8 cellular contexts compared by ENCODE assay signal in genomic region chr17:32488177-32488542, GRCh38. TPM values are rescaled to one million over a fixed set of nuclear protein-coding genes. Genes with fewer than 3 reads are reported as not detected.
DNase-seq lines count a peak whose midpoint lies in the region; ATAC-seq, FAIRE-seq and TF ChIP-seq lines count a peak whose summit lies in the region.

No MANE protein-coding gene starts in this region.

- no peaks in the 10 kb centered on the region for H3K9me3 Mint-ChIP-seq in CD4-positive, alpha-beta T cell
- H3K9me3 Mint-ChIP-seq in astrocyte (ENCODE audit: unreplicated experiment), result no peaks in the 10 kb centered on the region
- no peaks in the 10 kb centered on the region for H3K9me3 Mint-ChIP-seq in naive thymus-derived CD8-positive, alpha-beta T cell

- no peaks in the 10 kb centered on the region for H3K9me3 ChIP-seq in CD4-positive, alpha-beta T cell (ENCODE audit: control insufficient read depth, low read length)
- H3K9me3 ChIP-seq in HAP-1 (no peaks in the 10 kb centered on the region), astrocyte (ENCODE audit: insufficient read depth, low read depth, low read length) (no peaks in the 10 kb centered on the region)

- in situ Hi-C loops in HAP-1 (cut with MboI; ENCODE audit: low sequenced_read_pairs), result loop anchor here (10.0 kb wide), 1 partner anchor 267 kb away; no protein-coding TSS in a partner anchor

- peaks cover 44% of the 10 kb centered on the region for H4K20me1 ChIP-seq in astrocyte (ENCODE audit: insufficient read depth, low read length)

- DNase-seq in CD4-positive, alpha-beta T cell, result no peak
- DNase-seq in HAP-1 (ENCODE audit: low spot score in 2 of 2) (no peak), astrocyte (ENCODE audit: low read depth) (no peak), HPDE6-E6E7 (ENCODE audit: extremely low spot score) (no peak), foreskin keratinocyte (no peak), NAMALWA (ENCODE audit: low spot score) (no peak)
- DNase-seq in naive thymus-derived CD8-positive, alpha-beta T cell, result no peak

- H3K4me1 ChIP-seq in HAP-1, result peaks cover 8% of the 10 kb centered on the region
- peaks cover 37% of the 10 kb centered on the region for H3K4me1 ChIP-seq in astrocyte (ENCODE audit: insufficient read depth, low read length)
- H3K4me1 ChIP-seq in foreskin keratinocyte, result peaks cover 8% of the 10 kb centered on the region

- H3K36me3 Mint-ChIP-seq in CD4-positive, alpha-beta T cell (ENCODE audit: low read depth), result peaks cover 38% of the 10 kb centered on the region
- peaks cover 8% of the 10 kb centered on the region for H3K36me3 Mint-ChIP-seq in astrocyte (ENCODE audit: low read depth, unreplicated experiment)
- H3K36me3 Mint-ChIP-seq in naive thymus-derived CD8-positive, alpha-beta T cell, result peaks cover 9 to 24% (median 18%) of the 10 kb centered on the region in 3 donors

- CTCF ChIA-PET in CD4-positive, alpha-beta T cell (lab: Charles Lee), result interaction anchor here (3.3 kb wide), 1 partner anchor 36 kb away, joined by 12 read pairs; no protein-coding TSS in a partner anchor

- H3K36me3 ChIP-seq in HAP-1 (replicated peaks), result peaks cover 15% of the 10 kb centered on the region
- H3K36me3 ChIP-seq in astrocyte (ENCODE audit: insufficient read depth, low read length), result no peaks in the 10 kb centered on the region

- H3K9ac ChIP-seq in astrocyte (ENCODE audit: low read length), result peak overlapping the region; percentile 64

- H3K79me2 ChIP-seq in astrocyte (ENCODE audit: insufficient read depth, low read length), result peaks cover 9% of the 10 kb centered on the region

- peak overlapping the region; percentile 95 for H3K27ac Mint-ChIP-seq in CD4-positive, alpha-beta T cell
- H3K27ac Mint-ChIP-seq in astrocyte (ENCODE audit: unreplicated experiment), result peak overlapping the region; percentile 66
- H3K27ac Mint-ChIP-seq in naive thymus-derived CD8-positive, alpha-beta T cell, result peak overlapping the region in 9 of 10 donors; percentile 77 to 96 (median 89)

- H3K4me1 Mint-ChIP-seq in CD4-positive, alpha-beta T cell (ENCODE audit: low read depth), result peaks cover 74% of the 10 kb centered on the region
- peaks cover 35% of the 10 kb centered on the region for H3K4me1 Mint-ChIP-seq in astrocyte (ENCODE audit: low read depth, unreplicated experiment)
- peaks cover 32 to 73% (median 67%) of the 10 kb centered on the region in 4 donors for H3K4me1 Mint-ChIP-seq in naive thymus-derived CD8-positive, alpha-beta T cell

- no peak for ATAC-seq in CD4-positive, alpha-beta T cell (ENCODE audit: poor library complexity)
- ATAC-seq in naive thymus-derived CD8-positive, alpha-beta T cell, result no peak
- ATAC-seq in foreskin keratinocyte (no peak), HG02970 (IDR thresholded peaks at IDR 0.05; ENCODE audit: low FRiP score, unreplicated experiment) (no peak)

- TF ChIP-seq CTCF in CD4-positive, alpha-beta T cell (IDR thresholded peaks at IDR 0.05), result no peak
- TF ChIP-seq CTCF in astrocyte (IDR thresholded peaks at IDR 0.05; ENCODE audit: insufficient read depth, low read depth, low read length), result no peak
- no peak for TF ChIP-seq CTCF in foreskin keratinocyte (conservative IDR thresholded peaks at IDR 0.05)

- H3K27ac ChIP-seq in CD4-positive, alpha-beta T cell (ENCODE audit: low read depth, low read length), result peak overlapping the region; percentile 21
- H3K27ac ChIP-seq in astrocyte (ENCODE audit: low read depth, low read length), result no peak overlapping the region
- no peak overlapping the region for H3K27ac ChIP-seq in foreskin keratinocyte

- POLR2A ChIA-PET in CD4-positive, alpha-beta T cell (lab: Charles Lee), result interaction anchor here (0.9 to 8.1 kb wide), 9 partner anchors 10 to 120 kb away, joined by 3 to 152 read pairs (median 16); no protein-coding TSS in a partner anchor
- POLR2A ChIA-PET in naive thymus-derived CD8-positive, alpha-beta T cell (lab: Charles Lee), result interaction anchor here (0.5 to 22.8 kb wide), 8 partner anchors 7 to 1166 kb away, joined by 3 to 889 read pairs (median 7); partner anchors contain the start of gene PSMD11

- intact Hi-C loops in CD4-positive, alpha-beta T cell (cut with DNase I, micrococcal nuclease), result loop anchor here (2.0 to 10.0 kb wide), 2 partner anchors 15 to 387 kb away; partner anchors contain the start of gene MYO1D (in 2 of the 2)

- no peaks in the 10 kb centered on the region for H3K27me3 Mint-ChIP-seq in CD4-positive, alpha-beta T cell
- no peaks in the 10 kb centered on the region for H3K27me3 Mint-ChIP-seq in astrocyte (ENCODE audit: low read depth, unreplicated experiment)
- no peaks in the 10 kb centered on the region for H3K27me3 Mint-ChIP-seq in naive thymus-derived CD8-positive, alpha-beta T cell

- H3K4me2 ChIP-seq in astrocyte (ENCODE audit: low read length), result peak overlapping the region; percentile 96

- H2AFZ ChIP-seq in astrocyte (ENCODE audit: low read depth, low read length), result no peak overlapping the region

- H3K27me3 ChIP-seq in CD4-positive, alpha-beta T cell (ENCODE audit: control insufficient read depth, insufficient read depth, low read length), result no peaks in the 10 kb centered on the region
- H3K27me3 ChIP-seq in HAP-1 (ENCODE audit: low read depth) (no peaks in the 10 kb centered on the region), astrocyte (ENCODE audit: insufficient read depth, low read length) (no peaks in the 10 kb centered on the region), foreskin keratinocyte (no peaks in the 10 kb centered on the region)

- peak overlapping the region; percentile 47 for H3K4me3 ChIP-seq in HAP-1
- H3K4me3 ChIP-seq in astrocyte (ENCODE audit: insufficient read depth, low read depth, low read length), result peak overlapping the region; percentile 67

- peak overlapping the region; percentile 89 for H3K4me3 Mint-ChIP-seq in CD4-positive, alpha-beta T cell
- peak overlapping the region; percentile 89 for H3K4me3 Mint-ChIP-seq in astrocyte (ENCODE audit: unreplicated experiment)
- peak overlapping the region; percentile 84 to 95 (median 91) for H3K4me3 Mint-ChIP-seq in naive thymus-derived CD8-positive, alpha-beta T cell

- FAIRE-seq in astrocyte (lab: Jason Lieb, UNC), result no peak

RNA-seq across cellular contexts. Expression of gene CDK5R1, which starts 1.4 kb away (rescaled TPM):
- 10 to 100 TPM; 21.7 to 22.5 TPM for total RNA-seq in CD4-positive, alpha-beta T cell
- 7.2 and 7.6 TPM in 2 replicates for total RNA-seq in astrocyte
- total RNA-seq in naive thymus-derived CD8-positive, alpha-beta T cell, result 10 to 100 TPM; 17.6 to 17.8 TPM
- polyA plus RNA-seq in naive thymus-derived CD8-positive, alpha-beta T cell, result 10 to 100 TPM in 1 of 3 donors, 1 to 10 TPM in 2; 5.9 to 12.0 (median 9.6) TPM
- 9.5 and 11.8 TPM in 2 replicates for total RNA-seq in foreskin keratinocyte
- polyA plus RNA-seq in foreskin keratinocyte, result 4.5 and 4.9 TPM in 2 replicates

RNA-seq across cellular contexts. Expression of gene PSMD11, which starts 43.9 kb away (rescaled TPM):
- total RNA-seq in CD4-positive, alpha-beta T cell, result 10 to 100 TPM; 67.6 to 68.7 TPM
- total RNA-seq in astrocyte, result 118 and 129 TPM in 2 replicates
- 10 to 100 TPM; 64.9 to 72.2 TPM for total RNA-seq in naive thymus-derived CD8-positive, alpha-beta T cell
- 100 to 1,000 TPM; 102 to 122 (median 112) TPM for polyA plus RNA-seq in naive thymus-derived CD8-positive, alpha-beta T cell
- total RNA-seq in foreskin keratinocyte, result 100 and 119 TPM in 2 replicates
- polyA plus RNA-seq in foreskin keratinocyte, result 78.0 and 99.3 TPM in 2 replicates
